In genomic region chr10:43408331-43408709, GRCh38 we compare ENCODE assay signal across 8 cellular contexts. TPM values are rescaled to one million over a fixed set of nuclear protein-coding genes. Genes with fewer than 3 reads are reported as not detected.
DNase-seq lines count a peak whose midpoint lies in the region; ATAC-seq and TF ChIP-seq lines count a peak whose summit lies in the region.

No MANE protein-coding gene starts in this region.

- no peaks in the 10 kb centered on the region for H3K36me3 ChIP-seq in CD8-positive, alpha-beta T cell (ENCODE audit: insufficient read depth, low read length)
- H3K36me3 ChIP-seq in body of pancreas (replicated peaks in 1 of 2; ENCODE audit: insufficient read depth in 1 of 2, low read depth in 2 of 2), result no peaks in the 10 kb centered on the region

- TF ChIP-seq POLR2A in body of pancreas (IDR thresholded peaks at IDR 0.05), result no peak

- 0 to 3% methylated on average over 11 to 30 of the region's 31 CpGs for WGBS in body of pancreas, 2 donors

- peak in 1 of 7 experiments; percentile 21 for DNase-seq in CD8-positive, alpha-beta T cell
- DNase-seq in body of pancreas (peak in 2 of 4 donors; percentile 28 to 31), mesothelial cell of epicardium (ENCODE audit: low spot score in 2 of 2, unreplicated experiment in 2 of 2) (peak in 1 of 2 experiments; percentile 48), COLO668 (lab: John Stamatoyannopoulos, UW; ENCODE audit: unreplicated experiment) (no peak), GM13977 (ENCODE audit: low spot score) (no peak), NCI-H2196 (lab: John Stamatoyannopoulos, UW; ENCODE audit: unreplicated experiment) (no peak)

- peaks cover 33% of the 10 kb centered on the region for H3K4me1 ChIP-seq in CD8-positive, alpha-beta T cell (ENCODE audit: insufficient read depth, low read length)
- H3K4me1 ChIP-seq in body of pancreas, result peaks cover 39% of the 10 kb centered on the region

- POLR2A ChIA-PET in CD8-positive, alpha-beta T cell (lab: Charles Lee), result interaction anchor here (1.0 to 3.5 kb wide), 6 partner anchors 10 to 46 kb away, joined by 3 to 51 read pairs (median 8); no protein-coding TSS in a partner anchor

- H3K27ac ChIP-seq in CD8-positive, alpha-beta T cell (ENCODE audit: low read depth, low read length), result peak overlapping the region; percentile 99
- peak overlapping the region; percentile 93 to 100 (median 98) for H3K27ac ChIP-seq in body of pancreas

- CTCF ChIA-PET in CD8-positive, alpha-beta T cell (lab: Charles Lee), result interaction anchor here (1.3 kb wide), 1 partner anchor 11 kb away, joined by 3 read pairs; no protein-coding TSS in a partner anchor

- H3K4me1 Mint-ChIP-seq in CD8-positive, alpha-beta T cell (ENCODE audit: low read depth), result peaks cover 28% of the 10 kb centered on the region
- H3K4me1 Mint-ChIP-seq in mesothelial cell of epicardium, result peaks cover 21% of the 10 kb centered on the region

- no peaks in the 10 kb centered on the region for H3K9me3 ChIP-seq in CD8-positive, alpha-beta T cell (ENCODE audit: low read length)
- no peaks in the 10 kb centered on the region for H3K9me3 ChIP-seq in body of pancreas

- intact Hi-C loops in CD8-positive, alpha-beta T cell (cut with DNase I, micrococcal nuclease), result loop anchor here (1.0 to 10.0 kb wide), 7 partner anchors 28 to 856 kb away; partner anchors contain the start of genes BMS1 (in 1 of the 2), CSGALNACT2 (in 1 of the 2), ZNF239 (in 1 of the 2) and ZNF32 (in 1 of the 2)
- intact Hi-C loops in body of pancreas (cut with DNase I), result no loop called here

- peak; percentile 0 for ATAC-seq in CD8-positive, alpha-beta T cell
- ATAC-seq in HG02943 (IDR thresholded peaks at IDR 0.05; ENCODE audit: low read depth, unreplicated experiment) (peak; percentile 0), body of pancreas (no peak), GM19035 (IDR thresholded peaks at IDR 0.05; ENCODE audit: unreplicated experiment) (no peak)

- H3K4me3 ChIP-seq in CD8-positive, alpha-beta T cell (ENCODE audit: low read depth, low read length), result peak overlapping the region; percentile 98
- peak overlapping the region; percentile 50 to 68 for H3K4me3 ChIP-seq in body of pancreas

- peaks cover 21% of the 10 kb centered on the region for H3K36me3 Mint-ChIP-seq in CD8-positive, alpha-beta T cell
- peaks cover 1% of the 10 kb centered on the region for H3K36me3 Mint-ChIP-seq in mesothelial cell of epicardium

- no peak for TF ChIP-seq CTCF in CD8-positive, alpha-beta T cell (IDR thresholded peaks at IDR 0.05)
- TF ChIP-seq CTCF in body of pancreas (IDR thresholded peaks at IDR 0.05), result no peak
- no peak for TF ChIP-seq CTCF in mesothelial cell of epicardium (IDR thresholded peaks at IDR 0.05; ENCODE audit: unreplicated experiment)
- TF ChIP-seq CTCF in GM13977 (IDR thresholded peaks at IDR 0.05; ENCODE audit: extremely low read depth, insufficient read depth, missing control alignments), result no peak

- in situ Hi-C loops in GM13977 (cut with MboI; ENCODE audit: low pct_unique_long_range_greater_than_20kb, low sequenced_read_pairs, unreplicated experiment), result no loop called here

- H3K27me3 ChIP-seq in CD8-positive, alpha-beta T cell (ENCODE audit: insufficient read depth, low read length), result no peaks in the 10 kb centered on the region
- no peaks in the 10 kb centered on the region for H3K27me3 ChIP-seq in body of pancreas

- H3K4me3 Mint-ChIP-seq in CD8-positive, alpha-beta T cell, result peak overlapping the region; percentile 94
- peak overlapping the region; percentile 88 for H3K4me3 Mint-ChIP-seq in mesothelial cell of epicardium

- peak overlapping the region; percentile 97 for H3K27ac Mint-ChIP-seq in CD8-positive, alpha-beta T cell
- H3K27ac Mint-ChIP-seq in mesothelial cell of epicardium, result peak overlapping the region; percentile 99

- no peaks in the 10 kb centered on the region for H3K9me3 Mint-ChIP-seq in CD8-positive, alpha-beta T cell
- no peaks in the 10 kb centered on the region for H3K9me3 Mint-ChIP-seq in mesothelial cell of epicardium

- H3K27me3 Mint-ChIP-seq in CD8-positive, alpha-beta T cell (ENCODE audit: low read depth), result no peaks in the 10 kb centered on the region
- no peaks in the 10 kb centered on the region for H3K27me3 Mint-ChIP-seq in mesothelial cell of epicardium (ENCODE audit: low read depth)

RNA-seq across cellular contexts. Expression of gene HNRNPF, which starts 0.7 kb away (rescaled TPM):
- 10 to 100 TPM; 83.4 to 86.9 TPM for total RNA-seq in CD8-positive, alpha-beta T cell
- total RNA-seq in body of pancreas, result 10 to 100 TPM; 33.6 to 80.9 TPM
- 163 to 169 TPM (median 165 TPM) in 3 replicates for total RNA-seq in mesothelial cell of epicardium

RNA-seq across cellular contexts. Expression of gene ZNF487, which starts 28.6 kb away (rescaled TPM):
- total RNA-seq in CD8-positive, alpha-beta T cell, result 1 to 10 TPM; 7.3 to 8.9 TPM
- 1 to 10 TPM; 1.6 to 7.5 TPM for total RNA-seq in body of pancreas
- 2.7 to 3.4 TPM (median 2.8 TPM) in 3 replicates for total RNA-seq in mesothelial cell of epicardium

RNA-seq across cellular contexts. Expression of gene FXYD4, which starts 36.9 kb away (rescaled TPM):
- not detected for total RNA-seq in CD8-positive, alpha-beta T cell
- total RNA-seq in body of pancreas (not detected), mesothelial cell of epicardium (not detected in 3 replicates)

Comparison
In these comparisons a context has a peak if more than half of its experiments do, and no peak if none do; other contexts are left out.
1. ATAC-seq: peak in CD8-positive, alpha-beta T cell (single experiment) and HG02943 (single experiment); none in body of pancreas (single experiment) and GM19035 (single experiment).